22 cellular contexts compared by ENCODE assay signal in genomic region chr16:84055801-84056634, GRCh38. TPM values are rescaled to one million over a fixed set of nuclear protein-coding genes. Genes with fewer than 3 reads are reported as not detected.
DNase-seq lines count a peak whose midpoint lies in the region; ATAC-seq and TF ChIP-seq lines count a peak whose summit lies in the region.
"Had no signal": no experiment of that assay in that cellular context is flagged by ENCODE, and none has a peak within 500 bp of the region (broad histone marks: within the 10 kb centered on the region; RNA-seq: fewer than 3 reads in every experiment).

No MANE protein-coding gene starts in this region.

- H3K36me3 ChIP-seq in left lung: peaks cover 0 to 91% of the 10 kb centered on the region in 2 donors
- H3K36me3 ChIP-seq in naive thymus-derived CD4-positive, alpha-beta T cell (ENCODE audit: control insufficient read depth in 2 of 3, insufficient read depth in 3 of 3, low read length in 3 of 3): peaks cover 13 to 91% (median 27%) of the 10 kb centered on the region in 3 experiments

- no peaks in the 10 kb centered on the region for H3K4me1 ChIP-seq in left lung
- no peaks in the 10 kb centered on the region for H3K4me1 ChIP-seq in naive thymus-derived CD4-positive, alpha-beta T cell (ENCODE audit: control insufficient read depth in 2 of 2, insufficient read depth in 2 of 2, low read length in 2 of 2)
- H3K4me1 ChIP-seq: upper lobe of left lung had no signal

- peaks cover 59% of the 10 kb centered on the region for H3K36me3 Mint-ChIP-seq in WTC11
- peaks cover 43% of the 10 kb centered on the region for H3K36me3 Mint-ChIP-seq in chondrocyte (ENCODE audit: low read depth)
- H3K36me3 Mint-ChIP-seq in stimulated activated naive B cell treated with anti-CD40 and anti-IgM and Interleukin-4, amounts not matched to agents 10 μg/mL and 1 μg/mL and 100 μg/mL, for 72 hours: peaks cover 59 to 84% of the 10 kb centered on the region in 2 donors
- H3K36me3 Mint-ChIP-seq in activated CD4-positive, alpha-beta T cell treated with anti-CD3 and anti-CD28 coated beads, Interleukin-2, amount 10 ng/mL, durations not matched to agents 24 days and 14 days (ENCODE audit: low read depth): peaks cover 53% of the 10 kb centered on the region
- peaks cover 16 to 77% (median 36%) of the 10 kb centered on the region in 5 donors for H3K36me3 Mint-ChIP-seq in naive thymus-derived CD4-positive, alpha-beta T cell

- H3K4me3 Mint-ChIP-seq in WTC11 (no peak overlapping the region), chondrocyte (ENCODE audit: unreplicated experiment) (no peak overlapping the region)
- no peak overlapping the region for H3K4me3 Mint-ChIP-seq in stimulated activated naive B cell treated with anti-CD40 and anti-IgM and Interleukin-4, amounts not matched to agents 10 μg/mL and 1 μg/mL and 100 μg/mL, for 72 hours
- H3K4me3 Mint-ChIP-seq in activated CD4-positive, alpha-beta T cell treated with anti-CD3 and anti-CD28 coated beads, Interleukin-2, amount 10 ng/mL, durations not matched to agents 24 days and 14 days: no peak overlapping the region
- H3K4me3 Mint-ChIP-seq in naive thymus-derived CD4-positive, alpha-beta T cell: no peak overlapping the region
- H3K4me3 Mint-ChIP-seq: activated naive CD4-positive, alpha-beta T cell treated with anti-CD3 and anti-CD28 coated beads, Interleukin-2, amount 10 ng/mL, durations not matched to agents 7 days and 5 days; T-helper 1 cell treated with Interleukin-12 subunit alpha and Interleukin-12 subunit beta and Interleukin-4 antibody, amounts not matched to agents 30 μg/mL and 1 μg/mL, for 36 hours had no signal

- H3K9me3 ChIP-seq in left lung: no peaks in the 10 kb centered on the region
- H3K9me3 ChIP-seq in naive thymus-derived CD4-positive, alpha-beta T cell (ENCODE audit: control insufficient read depth in 2 of 3, low read length in 3 of 3): no peaks in the 10 kb centered on the region
- H3K9me3 ChIP-seq: mucosa of descending colon, upper lobe of left lung had no signal

- intact Hi-C loops in left lung (cut with DNase I): no loop called here
- intact Hi-C loops in activated CD4-positive, alpha-beta T cell treated with anti-CD3 and anti-CD28 coated beads, Interleukin-2, amount 10 ng/mL, durations not matched to agents 24 days and 14 days (cut with micrococcal nuclease): no loop called here
- intact Hi-C loops in naive thymus-derived CD4-positive, alpha-beta T cell (cut with micrococcal nuclease): no loop called here

- H3K4me1 Mint-ChIP-seq in WTC11 (no peaks in the 10 kb centered on the region), chondrocyte (ENCODE audit: low read depth) (no peaks in the 10 kb centered on the region)
- H3K4me1 Mint-ChIP-seq in stimulated activated naive B cell treated with anti-CD40 and anti-IgM and Interleukin-4, amounts not matched to agents 10 μg/mL and 1 μg/mL and 100 μg/mL, for 72 hours: peaks cover 0 to 2% of the 10 kb centered on the region in 2 donors
- no peaks in the 10 kb centered on the region for H3K4me1 Mint-ChIP-seq in activated CD4-positive, alpha-beta T cell treated with anti-CD3 and anti-CD28 coated beads, Interleukin-2, amount 10 ng/mL, durations not matched to agents 24 days and 14 days
- H3K4me1 Mint-ChIP-seq in naive thymus-derived CD4-positive, alpha-beta T cell: no peaks in the 10 kb centered on the region
- H3K4me1 Mint-ChIP-seq: activated naive CD4-positive, alpha-beta T cell treated with anti-CD3 and anti-CD28 coated beads, Interleukin-2, amount 10 ng/mL, durations not matched to agents 7 days and 5 days had no signal

- TF ChIP-seq CTCF in WTC11 (IDR thresholded peaks at IDR 0.05): no peak
- TF ChIP-seq CTCF in chondrocyte (IDR thresholded peaks at IDR 0.05): no peak
- no peak for TF ChIP-seq CTCF in left lung (IDR thresholded peaks at IDR 0.05)

- no peak overlapping the region for H3K27ac ChIP-seq in left lung
- H3K27ac ChIP-seq in naive thymus-derived CD4-positive, alpha-beta T cell (ENCODE audit: low read depth, low read length): no peak overlapping the region
- H3K27ac ChIP-seq: brain microvascular endothelial cell, upper lobe of left lung had no signal

- H3K27ac Mint-ChIP-seq in WTC11: peak overlapping the region; percentile 36; the same call in 1 of the 2 replicates
- H3K27ac Mint-ChIP-seq in chondrocyte (ENCODE audit: unreplicated experiment): no peak overlapping the region
- H3K27ac Mint-ChIP-seq in stimulated activated naive B cell treated with anti-CD40 and anti-IgM and Interleukin-4, amounts not matched to agents 10 μg/mL and 1 μg/mL and 100 μg/mL, for 72 hours: peak overlapping the region; percentile 47
- no peak overlapping the region for H3K27ac Mint-ChIP-seq in activated CD4-positive, alpha-beta T cell treated with anti-CD3 and anti-CD28 coated beads, Interleukin-2, amount 10 ng/mL, durations not matched to agents 24 days and 14 days
- H3K27ac Mint-ChIP-seq in naive thymus-derived CD4-positive, alpha-beta T cell: peak overlapping the region in 2 of 9 donors; percentile 19 to 67
- H3K27ac Mint-ChIP-seq: activated naive CD4-positive, alpha-beta T cell treated with anti-CD3 and anti-CD28 coated beads, Interleukin-2, amount 10 ng/mL, durations not matched to agents 7 days and 5 days; T-helper 1 cell treated with Interleukin-12 subunit alpha and Interleukin-12 subunit beta and Interleukin-4 antibody, amounts not matched to agents 30 μg/mL and 1 μg/mL, for 36 hours had no signal

- no peak for DNase-seq in WTC11 (ENCODE audit: low spot score)
- peak; percentile 53 for DNase-seq in chondrocyte (ENCODE audit: low spot score)
- peak in 1 of 2 donors; percentile 57 for DNase-seq in left lung
- DNase-seq in stimulated activated naive B cell treated with anti-CD40 and anti-IgM and Interleukin-4, amounts not matched to agents 10 μg/mL and 1 μg/mL and 100 μg/mL, for 72 hours: no peak
- no peak for DNase-seq in OCI-M2 (lab: John Stamatoyannopoulos, UW; ENCODE audit: unreplicated experiment)
- no peak for DNase-seq in activated CD4-positive, alpha-beta T cell treated with anti-CD3 and anti-CD28 coated beads, Interleukin-2, amount 10 ng/mL, durations not matched to agents 24 days and 14 days
- DNase-seq in naive thymus-derived CD4-positive, alpha-beta T cell: no peak
- DNase-seq: activated CD8-positive, alpha-beta memory T cell treated with anti-CD3 and anti-CD28 coated beads, Interleukin-2, amount 50 U/mL, for 48 hours; brain microvascular endothelial cell; COR-L47; dermis blood vessel endothelial cell; EL; foreskin fibroblast; H7; NCI-H1105 treated with DMSO at 0.1 percent for 48 hours; NCI-H526 treated with DMSO at 0.1 percent for 48 hours; stimulated activated naive CD4-positive, alpha-beta T cell treated with Interleukin-2 at 50 U/mL for 16 hours had no signal

- CTCF ChIA-PET in WTC11 (lab: Charles Lee): interaction anchor here (0.9 to 2.2 kb wide), 4 partner anchors 10 to 102 kb away, joined by 3 to 7 read pairs (median 5); partner anchors contain the start of gene OSGIN1
- CTCF ChIA-PET in naive thymus-derived CD4-positive, alpha-beta T cell (lab: Charles Lee): no interaction called here

- H3K27me3 ChIP-seq in left lung: no peaks in the 10 kb centered on the region
- H3K27me3 ChIP-seq in naive thymus-derived CD4-positive, alpha-beta T cell (ENCODE audit: control insufficient read depth in 2 of 2, insufficient read depth in 2 of 2, low read length in 2 of 2): no peaks in the 10 kb centered on the region
- H3K27me3 ChIP-seq: brain microvascular endothelial cell, upper lobe of left lung had no signal

- no peaks in the 10 kb centered on the region for H3K9me3 Mint-ChIP-seq in WTC11
- no peaks in the 10 kb centered on the region for H3K9me3 Mint-ChIP-seq in chondrocyte (ENCODE audit: low read depth)
- no peaks in the 10 kb centered on the region for H3K9me3 Mint-ChIP-seq in stimulated activated naive B cell treated with anti-CD40 and anti-IgM and Interleukin-4, amounts not matched to agents 10 μg/mL and 1 μg/mL and 100 μg/mL, for 72 hours
- H3K9me3 Mint-ChIP-seq in activated CD4-positive, alpha-beta T cell treated with anti-CD3 and anti-CD28 coated beads, Interleukin-2, amount 10 ng/mL, durations not matched to agents 24 days and 14 days: no peaks in the 10 kb centered on the region
- H3K9me3 Mint-ChIP-seq in naive thymus-derived CD4-positive, alpha-beta T cell: no peaks in the 10 kb centered on the region
- H3K9me3 Mint-ChIP-seq: activated naive CD4-positive, alpha-beta T cell treated with anti-CD3 and anti-CD28 coated beads, Interleukin-2, amount 10 ng/mL, durations not matched to agents 7 days and 5 days; T-helper 1 cell treated with Interleukin-12 subunit alpha and Interleukin-12 subunit beta and Interleukin-4 antibody, amounts not matched to agents 30 μg/mL and 1 μg/mL, for 36 hours had no signal

- no peaks in the 10 kb centered on the region for H3K27me3 Mint-ChIP-seq in WTC11 (ENCODE audit: low read depth)
- no peaks in the 10 kb centered on the region for H3K27me3 Mint-ChIP-seq in chondrocyte (ENCODE audit: low read depth)
- no peaks in the 10 kb centered on the region for H3K27me3 Mint-ChIP-seq in stimulated activated naive B cell treated with anti-CD40 and anti-IgM and Interleukin-4, amounts not matched to agents 10 μg/mL and 1 μg/mL and 100 μg/mL, for 72 hours
- H3K27me3 Mint-ChIP-seq in activated CD4-positive, alpha-beta T cell treated with anti-CD3 and anti-CD28 coated beads, Interleukin-2, amount 10 ng/mL, durations not matched to agents 24 days and 14 days: no peaks in the 10 kb centered on the region
- H3K27me3 Mint-ChIP-seq in naive thymus-derived CD4-positive, alpha-beta T cell: no peaks in the 10 kb centered on the region
- H3K27me3 Mint-ChIP-seq: activated naive CD4-positive, alpha-beta T cell treated with anti-CD3 and anti-CD28 coated beads, Interleukin-2, amount 10 ng/mL, durations not matched to agents 7 days and 5 days had no signal

- H3K4me3 ChIP-seq in left lung: no peak overlapping the region
- H3K4me3 ChIP-seq in naive thymus-derived CD4-positive, alpha-beta T cell (ENCODE audit: low read length): no peak overlapping the region
- H3K4me3 ChIP-seq: mucosa of descending colon, upper lobe of left lung had no signal

- POLR2A ChIA-PET in WTC11 (lab: Charles Lee): no interaction called here
- POLR2A ChIA-PET in naive thymus-derived CD4-positive, alpha-beta T cell (lab: Charles Lee): no interaction called here

- ATAC-seq in WTC11 (no peak), left lung (peak; percentile 50), GM18511 (IDR thresholded peaks at IDR 0.05; ENCODE audit: unreplicated experiment) (no peak)
- ATAC-seq in stimulated activated naive B cell treated with anti-CD40 and anti-IgM and Interleukin-4, amounts not matched to agents 10 μg/mL and 1 μg/mL and 100 μg/mL, for 72 hours (replicated peaks): no peak
- no peak for ATAC-seq in naive thymus-derived CD4-positive, alpha-beta T cell
- ATAC-seq: mucosa of descending colon had no signal

TF ChIP-seq in WTC11, 78 proteins besides CTCF, POLR2A, EP300 and RAD21 (continues in another document):
- TF ChIP-seq SMAD4 (CRISPR knock-in tag; IDR thresholded peaks at IDR 0.05) (no peak), CREB1 (CRISPR knock-in tag; IDR thresholded peaks at IDR 0.05) (no peak)

RNA-seq across cellular contexts. Expression of gene SLC38A8, which starts 13.4 kb away (rescaled TPM):
- not detected in 3 replicates for total RNA-seq in WTC11 (2021)
- not detected in 3 replicates for total RNA-seq in chondrocyte
- total RNA-seq in left lung: under 1 TPM in 1 of 2 donors, not detected in 1; 0.65 TPM
- not detected in 2 replicates for total RNA-seq in activated CD4-positive, alpha-beta T cell treated with anti-CD3 and anti-CD28 coated beads, Interleukin-2, amount 10 ng/mL, durations not matched to agents 24 days and 14 days
- total RNA-seq in naive thymus-derived CD4-positive, alpha-beta T cell: not detected
- polyA plus RNA-seq in naive thymus-derived CD4-positive, alpha-beta T cell: not detected
- total RNA-seq: dermis blood vessel endothelial cell, H7, mucosa of descending colon, upper lobe of left lung had no signal

Comparison
In these comparisons a context has a peak if more than half of its experiments do, and no peak if none do; other contexts are left out.
1. H3K27ac Mint-ChIP-seq: peak in WTC11 (single experiment) and stimulated activated naive B cell treated with anti-CD40 and anti-IgM and Interleukin-4, amounts not matched to agents 10 μg/mL and 1 μg/mL and 100 μg/mL, for 72 hours (single experiment); none in chondrocyte (single experiment) and activated CD4-positive, alpha-beta T cell treated with anti-CD3 and anti-CD28 coated beads, Interleukin-2, amount 10 ng/mL, durations not matched to agents 24 days and 14 days (single experiment).